ENCODE assay signal across 15 cellular contexts in genomic region chr2:96114903-96115581, GRCh38. TPM values are rescaled to one million over a fixed set of nuclear protein-coding genes. Genes with fewer than 3 reads are reported as not detected.
A peak's percentile ranks its signal among the peaks of the same experiment; 100 is the strongest.
DNase-seq lines count a peak whose midpoint lies in the region; ATAC-seq and TF ChIP-seq lines count a peak whose summit lies in the region.
"Had no signal": no experiment of that assay in that cellular context is flagged by ENCODE, and none has a peak within 500 bp of the region (broad histone marks: within the 10 kb centered on the region; RNA-seq: fewer than 3 reads in every experiment).

No MANE protein-coding gene starts in this region.

- H3K4me1 ChIP-seq in right atrium auricular region (peaks cover 0 to 21% of the 10 kb centered on the region in 2 donors), left lung (peaks cover 4 to 15% of the 10 kb centered on the region in 2 donors), spleen (peaks cover 3 to 43% (median 25%) of the 10 kb centered on the region in 6 donors), tibial nerve (peaks cover 0 to 19% (median 5%) of the 10 kb centered on the region in 4 donors)

- H3K9me3 ChIP-seq in right atrium auricular region (no peaks in the 10 kb centered on the region), left lung (no peaks in the 10 kb centered on the region), spleen (no peaks in the 10 kb centered on the region), tibial nerve (no peaks in the 10 kb centered on the region)
- H3K9me3 ChIP-seq: stomach had no signal

- H3K27me3 Mint-ChIP-seq in activated T-helper 1 cell treated with anti-CD3 and anti-CD28 coated beads, Interleukin-12 subunit alpha, Interleukin-12 subunit beta, Interleukin-2, Interleukin-4 antibody, amounts not matched to agents 30 ng/mL and 10 ng/mL and 1 ng/mL, durations not matched to agents 14 hours and 24 hours and 36 hours (ENCODE audit: insufficient read depth) = peaks cover 27% of the 10 kb centered on the region

- TF ChIP-seq CTCF in right atrium auricular region (IDR thresholded peaks at IDR 0.05) (no peak), left lung (IDR thresholded peaks at IDR 0.05) (no peak), spleen (IDR thresholded peaks at IDR 0.05 in 8 of 11, conservative IDR thresholded peaks at IDR 0.05 in 3 of 11) (no peak), tibial nerve (IDR thresholded peaks at IDR 0.05) (no peak)

- no peak for TF ChIP-seq EP300 in tibial nerve (IDR thresholded peaks at IDR 0.05)

- 84 to 94% (median 86%) methylated on average over 22 to 24 of the region's 24 CpGs for WGBS in spleen, 5 donors
- WGBS in tibial nerve, 2 donors = 85 to 93% methylated on average over 23 to 24 of the region's 24 CpGs

- ATAC-seq in Right ventricle myocardium inferior (no peak), left lung (no peak), GM18505 (IDR thresholded peaks at IDR 0.05; ENCODE audit: unreplicated experiment) (no peak)
- ATAC-seq: GM12878 had no signal

- no peaks in the 10 kb centered on the region for H3K9me3 Mint-ChIP-seq in activated T-helper 1 cell treated with anti-CD3 and anti-CD28 coated beads, Interleukin-12 subunit alpha, Interleukin-12 subunit beta, Interleukin-2, Interleukin-4 antibody, amounts not matched to agents 30 ng/mL and 10 ng/mL and 1 ng/mL, durations not matched to agents 14 hours and 24 hours and 36 hours

- H3K27ac ChIP-seq in right atrium auricular region (no peak overlapping the region), left lung (no peak overlapping the region), spleen (no peak overlapping the region), tibial nerve (peak overlapping the region in 1 of 4 donors; percentile 60)
- H3K27ac ChIP-seq: KMS-11 had no signal

- no peaks in the 10 kb centered on the region for H3K36me3 Mint-ChIP-seq in activated T-helper 1 cell treated with anti-CD3 and anti-CD28 coated beads, Interleukin-12 subunit alpha, Interleukin-12 subunit beta, Interleukin-2, Interleukin-4 antibody, amounts not matched to agents 30 ng/mL and 10 ng/mL and 1 ng/mL, durations not matched to agents 14 hours and 24 hours and 36 hours (ENCODE audit: low read depth)

- peaks cover 3 to 6% of the 10 kb centered on the region in 2 donors for H3K27me3 ChIP-seq in right atrium auricular region
- H3K27me3 ChIP-seq in left lung = peaks cover 18 to 60% of the 10 kb centered on the region in 2 donors
- peaks cover 0 to 51% (median 22%) of the 10 kb centered on the region in 7 donors for H3K27me3 ChIP-seq in spleen (replicated peaks in 1 of 7)
- H3K27me3 ChIP-seq in tibial nerve = peaks cover 0 to 48% of the 10 kb centered on the region in 2 donors

- no peaks in the 10 kb centered on the region for H3K36me3 ChIP-seq in right atrium auricular region
- no peaks in the 10 kb centered on the region for H3K36me3 ChIP-seq in left lung
- no peaks in the 10 kb centered on the region for H3K36me3 ChIP-seq in spleen
- no peaks in the 10 kb centered on the region for H3K36me3 ChIP-seq in tibial nerve
- H3K36me3 ChIP-seq: stomach had no signal

- TF ChIP-seq POLR2A in spleen (IDR thresholded peaks at IDR 0.05) (no peak), GM18505 (IDR thresholded peaks at IDR 0.05; ENCODE audit: borderline replicate concordance, extremely low read depth, insufficient read depth, insufficient read length) (no peak), tibial nerve (IDR thresholded peaks at IDR 0.05) (no peak)

- peaks cover 20% of the 10 kb centered on the region for H3K4me1 Mint-ChIP-seq in activated T-helper 1 cell treated with anti-CD3 and anti-CD28 coated beads, Interleukin-12 subunit alpha, Interleukin-12 subunit beta, Interleukin-2, Interleukin-4 antibody, amounts not matched to agents 30 ng/mL and 10 ng/mL and 1 ng/mL, durations not matched to agents 14 hours and 24 hours and 36 hours (ENCODE audit: low read depth)

- H3K4me3 Mint-ChIP-seq in activated T-helper 1 cell treated with anti-CD3 and anti-CD28 coated beads, Interleukin-12 subunit alpha, Interleukin-12 subunit beta, Interleukin-2, Interleukin-4 antibody, amounts not matched to agents 30 ng/mL and 10 ng/mL and 1 ng/mL, durations not matched to agents 14 hours and 24 hours and 36 hours = peak overlapping the region; percentile 83

- peak overlapping the region in 1 of 2 donors; percentile 70 for H3K4me3 ChIP-seq in right atrium auricular region
- H3K4me3 ChIP-seq in left lung = no peak overlapping the region
- peak overlapping the region in 6 of 8 donors; percentile 72 to 83 (median 76) for H3K4me3 ChIP-seq in spleen
- H3K4me3 ChIP-seq in tibial nerve = peak overlapping the region in 1 of 4 donors; percentile 61
- H3K4me3 ChIP-seq: GM12878 had no signal

- intact Hi-C loops in Right ventricle myocardium inferior (cut with DNase I) = loop anchor here (5.0 to 10.0 kb wide), 3 partner anchors 33 to 90 kb away; no protein-coding TSS in a partner anchor
- intact Hi-C loops in activated T-helper 1 cell treated with anti-CD3 and anti-CD28 coated beads, Interleukin-12 subunit alpha, Interleukin-12 subunit beta, Interleukin-2, Interleukin-4 antibody, amounts not matched to agents 30 ng/mL and 10 ng/mL and 1 ng/mL, durations not matched to agents 14 hours and 24 hours and 36 hours (cut with micrococcal nuclease) = loop anchor here (5.0 kb wide), 1 partner anchor 152 kb away; the partner anchor contains the start of genes CIAO1 and TMEM127
- intact Hi-C loops in left lung (cut with DNase I) = no loop called here
- intact Hi-C loops in spleen (cut with DNase I; ENCODE audit: low total_unique reads) = no loop called here

- DNase-seq in Right ventricle myocardium inferior (ENCODE audit: missing footprints) (peak; percentile 62), right atrium auricular region (ENCODE audit: low spot score) (no peak), left lung (peak; percentile 25 to 60), spleen (peak; percentile 71), NCI-H1930 (lab: John Stamatoyannopoulos, UW) (no peak), tibial nerve (ENCODE audit: low spot score in 2 of 2) (no peak)
- no peak for DNase-seq in activated T-helper 1 cell treated with anti-CD3 and anti-CD28 coated beads, Interleukin-12 subunit alpha, Interleukin-12 subunit beta, Interleukin-2, Interleukin-4 antibody, amounts not matched to agents 30 ng/mL and 10 ng/mL and 1 ng/mL, durations not matched to agents 14 hours and 24 hours and 36 hours (ENCODE audit: low spot score)
- DNase-seq: cerebellar nuclear complex, erythroblast, NCI-H2029 treated with DMSO at 0.1 percent for 48 hours, stomach had no signal

- no peak overlapping the region for H3K27ac Mint-ChIP-seq in activated T-helper 1 cell treated with anti-CD3 and anti-CD28 coated beads, Interleukin-12 subunit alpha, Interleukin-12 subunit beta, Interleukin-2, Interleukin-4 antibody, amounts not matched to agents 30 ng/mL and 10 ng/mL and 1 ng/mL, durations not matched to agents 14 hours and 24 hours and 36 hours

RNA-seq across cellular contexts. Expression of gene ADRA2B, which starts 1.3 kb away (rescaled TPM):
- total RNA-seq in Right ventricle myocardium inferior (6.9 TPM), right atrium auricular region (1 to 10 TPM in 1 of 2 donors, under 1 TPM in 1; 0.47 to 1.4 TPM), left lung (under 1 TPM; 0.20 to 0.34 TPM), spleen (10 to 100 TPM in 3 of 7 donors, 1 to 10 TPM in 4; 3.1 to 14.2 (median 9.0) TPM), tibial nerve (1 to 10 TPM; 2.1 to 5.0 (median 4.7) TPM)
- total RNA-seq in activated T-helper 1 cell treated with anti-CD3 and anti-CD28 coated beads, Interleukin-12 subunit alpha, Interleukin-12 subunit beta, Interleukin-2, Interleukin-4 antibody, amounts not matched to agents 30 ng/mL and 10 ng/mL and 1 ng/mL, durations not matched to agents 14 hours and 24 hours and 36 hours = 0.12 and 0.21 TPM in 2 replicates
- polyA plus RNA-seq in spleen = 1 to 10 TPM; 1.8 to 4.2 (median 1.8) TPM

RNA-seq across cellular contexts. Expression of gene ASTL, which starts 23.3 kb away (rescaled TPM):
- not detected for total RNA-seq in Right ventricle myocardium inferior
- not detected for total RNA-seq in right atrium auricular region
- 2.0 and 2.9 TPM in 2 replicates for total RNA-seq in activated T-helper 1 cell treated with anti-CD3 and anti-CD28 coated beads, Interleukin-12 subunit alpha, Interleukin-12 subunit beta, Interleukin-2, Interleukin-4 antibody, amounts not matched to agents 30 ng/mL and 10 ng/mL and 1 ng/mL, durations not matched to agents 14 hours and 24 hours and 36 hours
- not detected for total RNA-seq in left lung
- 1 to 10 TPM in 2 of 7 donors, under 1 TPM in 4, not detected in 1; 0.49 to 2.2 (median 0.72) TPM for total RNA-seq in spleen
- polyA plus RNA-seq in spleen = under 1 TPM; 0.24 to 0.33 (median 0.29) TPM
- under 1 TPM in 1 of 4 donors, not detected in 3; 0.60 TPM for total RNA-seq in tibial nerve
- total RNA-seq: mucosa of gallbladder, stomach had no signal

RNA-seq across cellular contexts. Expression of gene DUSP2, which starts 30.2 kb away (rescaled TPM):
- total RNA-seq in Right ventricle myocardium inferior = 1.3 TPM
- total RNA-seq in right atrium auricular region = 1 to 10 TPM; 4.0 to 9.0 TPM
- total RNA-seq in activated T-helper 1 cell treated with anti-CD3 and anti-CD28 coated beads, Interleukin-12 subunit alpha, Interleukin-12 subunit beta, Interleukin-2, Interleukin-4 antibody, amounts not matched to agents 30 ng/mL and 10 ng/mL and 1 ng/mL, durations not matched to agents 14 hours and 24 hours and 36 hours = 494 and 500 TPM in 2 replicates
- total RNA-seq in left lung = 1 to 10 TPM; 3.6 to 5.7 TPM
- 10 to 100 TPM; 27.2 to 88.0 (median 45.0) TPM for total RNA-seq in spleen
- 10 to 100 TPM; 24.2 to 60.8 (median 47.6) TPM for polyA plus RNA-seq in spleen
- total RNA-seq in tibial nerve = 10 to 100 TPM; 14.0 to 21.1 (median 15.6) TPM

Comparison
In these comparisons a context has a peak if more than half of its experiments do, and no peak if none do; other contexts are left out.
1. DNase-seq: peak in Right ventricle myocardium inferior (single experiment), left lung (2 of 2) and spleen (single experiment); none in right atrium auricular region (single experiment), activated T-helper 1 cell treated with anti-CD3 and anti-CD28 coated beads, Interleukin-12 subunit alpha, Interleukin-12 subunit beta, Interleukin-2, Interleukin-4 antibody, amounts not matched to agents 30 ng/mL and 10 ng/mL and 1 ng/mL, durations not matched to agents 14 hours and 24 hours and 36 hours (single experiment), NCI-H1930 (0 of 2) and tibial nerve (0 of 2).
2. H3K4me3 ChIP-seq: peak in spleen (6 of 8); none in left lung (0 of 2).
3. intact Hi-C loops: an anchor here in Right ventricle myocardium inferior (5.0 to 10.0 kb wide) and activated T-helper 1 cell treated with anti-CD3 and anti-CD28 coated beads, Interleukin-12 subunit alpha, Interleukin-12 subunit beta, Interleukin-2, Interleukin-4 antibody, amounts not matched to agents 30 ng/mL and 10 ng/mL and 1 ng/mL, durations not matched to agents 14 hours and 24 hours and 36 hours (5.0 kb wide); none called in left lung and spleen.